ENCODE assay signal across 2 cellular contexts in genomic region chr21:26138615-26139257, GRCh38.
TF ChIP-seq lines count a peak whose summit lies in the region.

No MANE protein-coding gene starts in this region.

TF ChIP-seq in WTC11, 78 proteins besides CTCF, POLR2A, EP300 and RAD21 (continued from another document):
- TF ChIP-seq OVOL2 (CRISPR knock-in tag; IDR thresholded peaks at IDR 0.05; ENCODE audit: borderline replicate concordance) (no peak), IRF2 (CRISPR knock-in tag; IDR thresholded peaks at IDR 0.05; ENCODE audit: borderline replicate concordance, low read depth) (no peak), GABPB1 (CRISPR knock-in tag; IDR thresholded peaks at IDR 0.05) (peak; percentile 70; the same call in 1 of the 2 replicates), AFF4 (CRISPR knock-in tag; IDR thresholded peaks at IDR 0.05; ENCODE audit: borderline replicate concordance) (no peak), ZNF425 (CRISPR knock-in tag; conservative IDR thresholded peaks at IDR 0.05) (no peak), E2F5 (CRISPR knock-in tag; IDR thresholded peaks at IDR 0.05) (no peak)
TF ChIP-seq in WTC11: peak in this region for 1.

TF ChIP-seq in HepG2, 621 proteins besides CTCF, POLR2A, EP300 and RAD21 (continued from another document):
- TF ChIP-seq CREB3 (CRISPR knock-in tag; IDR thresholded peaks at IDR 0.05) (no peak), SOX6 (IDR thresholded peaks at IDR 0.05) (no peak), SOX6 (CRISPR knock-in tag; IDR thresholded peaks at IDR 0.05) (peak; percentile 36; the same call in 1 of the 2 replicates), ZNF33B (CRISPR knock-in tag; IDR thresholded peaks at IDR 0.05) (no peak), FOXO4 (CRISPR knock-in tag; conservative IDR thresholded peaks at IDR 0.05) (no peak), EEA1 (CRISPR knock-in tag; IDR thresholded peaks at IDR 0.05; ENCODE audit: borderline replicate concordance) (no peak), ZNF232 (CRISPR knock-in tag; IDR thresholded peaks at IDR 0.05; ENCODE audit: borderline replicate concordance) (no peak), KDM2A (CRISPR knock-in tag; IDR thresholded peaks at IDR 0.05; ENCODE audit: borderline replicate concordance, low read depth) (no peak), RARA (CRISPR knock-in tag; IDR thresholded peaks at IDR 0.05) (0 out of 2 replicates have a peak, but pooled peaks have one; percentile 17), PRDM15 (CRISPR knock-in tag; IDR thresholded peaks at IDR 0.05) (no peak), ZNF276 (CRISPR knock-in tag; IDR thresholded peaks at IDR 0.05; ENCODE audit: low read depth) (no peak), TCF7L2 (IDR thresholded peaks at IDR 0.05; ENCODE audit: low read depth, low read length) (no peak), ZNF569 (CRISPR knock-in tag; IDR thresholded peaks at IDR 0.05; ENCODE audit: borderline replicate concordance) (no peak), ELF4 (CRISPR knock-in tag; IDR thresholded peaks at IDR 0.05; ENCODE audit: borderline replicate concordance) (no peak), ZMAT3 (CRISPR knock-in tag; conservative IDR thresholded peaks at IDR 0.05) (no peak), SMAD3 (CRISPR knock-in tag; IDR thresholded peaks at IDR 0.05) (no peak), ARID4A (CRISPR knock-in tag; IDR thresholded peaks at IDR 0.05; ENCODE audit: borderline replicate concordance) (no peak), PRMT3 (CRISPR knock-in tag; IDR thresholded peaks at IDR 0.05; ENCODE audit: borderline replicate concordance, low read depth) (no peak), BATF2 (CRISPR knock-in tag; IDR thresholded peaks at IDR 0.05) (no peak), ZNF205 (CRISPR knock-in tag; IDR thresholded peaks at IDR 0.05) (no peak), ATF4 (CRISPR knock-in tag; IDR thresholded peaks at IDR 0.05) (peak in 1 of 2 experiments; percentile 88; a peak in 2 of 4 replicates), HNRNPLL (IDR thresholded peaks at IDR 0.05; ENCODE audit: low read depth, low read length, poor library complexity, severe bottlenecking) (no peak)
TF ChIP-seq in HepG2: peak in this region for 8.
